In genomic region chr5:127909821-127910220, GRCh38 we compare ENCODE assay signal across 11 cellular contexts.
"Had no signal": no experiment of that assay in that cellular context is flagged by ENCODE, and none has a peak within 500 bp of the region (broad histone marks: within the 10 kb centered on the region; RNA-seq: fewer than 3 reads in every experiment).

No MANE protein-coding gene starts in this region.

- H3K36me3 Mint-ChIP-seq: memory B cell had no signal

- H3K4me1 Mint-ChIP-seq: memory B cell had no signal

- H3K4me3 Mint-ChIP-seq: activated T-helper 17 cell treated with anti-CD3 and anti-CD28 coated beads, Interleukin-2, amount 50 U/mL, for 72 hours; endodermal cell; memory B cell; naive thymus-derived CD4-positive, alpha-beta T cell; stimulated activated naive CD8-positive, alpha-beta T cell treated with anti-CD3 and anti-CD28 coated beads, Interleukin-15, Interleukin-2, amounts not matched to agents 100 ng/mL and 50 ng/mL, for 24 hours had no signal

- DNase-seq: activated CD4-positive, CD25-positive, alpha-beta regulatory T cell treated with anti-CD3 and anti-CD28 coated beads, Interleukin-2, amount 50 U/mL, for 72 hours; activated naive CD4-positive, alpha-beta T cell treated with Interleukin-2 at 50 U/mL for 16 hours; activated T-cell treated with anti-CD3 and anti-CD28 coated beads for 4 hours; cerebellar nuclear complex; endodermal cell; ovary; spleen had no signal

- H3K9me3 Mint-ChIP-seq: activated T-helper 17 cell treated with anti-CD3 and anti-CD28 coated beads, Interleukin-2, amount 50 U/mL, for 72 hours; endodermal cell; memory B cell; stimulated activated naive CD8-positive, alpha-beta T cell treated with anti-CD3 and anti-CD28 coated beads, Interleukin-15, Interleukin-2, amounts not matched to agents 100 ng/mL and 50 ng/mL, for 24 hours had no signal

- H3K27ac Mint-ChIP-seq: activated T-helper 17 cell treated with anti-CD3 and anti-CD28 coated beads, Interleukin-2, amount 50 U/mL, for 72 hours; endodermal cell; memory B cell; naive thymus-derived CD4-positive, alpha-beta T cell; stimulated activated naive CD8-positive, alpha-beta T cell treated with anti-CD3 and anti-CD28 coated beads, Interleukin-15, Interleukin-2, amounts not matched to agents 100 ng/mL and 50 ng/mL, for 24 hours had no signal
